ENCODE assay signal across 8 cellular contexts in the genomic region with DNA sequence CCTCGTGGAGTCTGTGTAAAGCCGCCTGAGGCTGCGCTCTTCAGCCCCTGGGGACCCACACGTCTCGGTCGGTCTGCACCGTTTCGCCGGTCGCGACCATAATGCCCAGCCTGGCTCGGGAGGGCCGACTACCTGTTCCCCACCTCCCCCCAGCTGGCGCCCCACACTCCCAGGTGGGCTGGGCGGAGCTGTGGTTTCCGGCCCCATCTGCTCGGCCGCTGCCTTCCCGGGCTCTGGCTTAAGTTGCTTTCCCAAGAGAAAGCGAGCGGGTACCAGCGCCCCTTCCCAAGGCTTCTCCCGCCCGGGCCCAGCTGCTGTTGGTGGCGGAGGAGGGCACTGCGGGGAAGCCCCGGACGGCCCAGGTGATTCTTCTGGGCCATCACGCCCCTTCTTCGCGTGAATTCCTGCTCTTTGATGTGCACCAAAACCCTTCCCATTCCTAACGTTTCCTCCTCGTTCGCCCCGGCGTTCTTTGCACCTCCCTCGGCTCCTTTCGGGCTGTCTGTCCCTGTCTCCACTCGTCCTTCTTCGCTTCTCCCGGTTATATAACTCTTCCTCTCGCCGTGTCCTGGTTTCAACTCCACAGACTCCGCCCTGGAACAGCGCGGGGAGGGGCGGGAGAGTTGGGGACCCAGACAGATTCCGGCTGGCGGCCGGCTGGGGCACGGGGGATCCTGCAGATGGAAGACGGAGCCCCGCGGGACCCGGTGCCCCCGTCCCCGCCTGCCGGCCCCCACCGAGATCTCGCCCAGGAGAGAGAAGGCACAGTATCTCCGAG. TPM values are rescaled to one million over a fixed set of nuclear protein-coding genes. Genes with fewer than 3 reads are reported as not detected.
DNase-seq lines count a peak whose midpoint lies in the region; ATAC-seq and TF ChIP-seq lines count a peak whose summit lies in the region.

No MANE protein-coding gene starts in this region.

- WGBS in ovary, 3 donors = 0 to 1% (median 0%) methylated on average over 48 to 61 of the region's 61 CpGs

- H3K27me3 ChIP-seq in HCT116 (ENCODE audit: insufficient read depth, low read length) (no peaks in the 10 kb centered on the region), ovary (no peaks in the 10 kb centered on the region)

- H3K4me1 ChIP-seq in HCT116 (ENCODE audit: control insufficient read depth in 1 of 2, insufficient read depth in 2 of 2, low read length in 2 of 2) (peaks cover 39 to 72% of the 10 kb centered on the region in 2 experiments), ovary (ENCODE audit: insufficient read depth) (peaks cover 16% of the 10 kb centered on the region)

- peak; percentile 35 for TF ChIP-seq POLR2A in HCT116 (IDR thresholded peaks at IDR 0.05; ENCODE audit: borderline replicate concordance, extremely low read depth, insufficient read depth, insufficient read length)
- peak; percentile 6 for TF ChIP-seq POLR2A in ovary (IDR thresholded peaks at IDR 0.05)

- H3K27ac Mint-ChIP-seq in activated naive CD8-positive, alpha-beta T cell treated with anti-CD3 and anti-CD28 coated beads, Interleukin-2, amount 10 ng/mL, durations not matched to agents 7 days and 5 days = peak overlapping the region; percentile 77

- DNase-seq in NCI-H524 (lab: John Stamatoyannopoulos, UW) (peak; percentile 41 to 72), NCI-H524 treated with DMSO at 0.1 percent for 48 hours (lab: John Stamatoyannopoulos, UW) (no peak), HCT116 (ENCODE audit: low read depth, low spot score) (no peak), NCI-H2196 treated with DMSO at 0.1 percent for 48 hours (lab: John Stamatoyannopoulos, UW; ENCODE audit: unreplicated experiment) (peak; percentile 17), cardiac septum (ENCODE audit: low spot score) (peak; percentile 83), ovary (peak; percentile 92 to 95 (median 93))
- peak; percentile 59 for DNase-seq in activated naive CD8-positive, alpha-beta T cell treated with anti-CD3 and anti-CD28 coated beads, Interleukin-2, amount 10 ng/mL, durations not matched to agents 7 days and 5 days

- CTCF ChIA-PET in HCT116 (lab: Charles Lee) = interaction anchor here (0.8 to 1.9 kb wide), 11 partner anchors 9 to 252 kb away, joined by 3 to 25 read pairs (median 5); partner anchors contain the start of genes CYB5D1, MPDU1 and NAA38

- no peaks in the 10 kb centered on the region for H3K9me3 Mint-ChIP-seq in activated naive CD8-positive, alpha-beta T cell treated with anti-CD3 and anti-CD28 coated beads, Interleukin-2, amount 10 ng/mL, durations not matched to agents 7 days and 5 days

- H4K20me1 ChIP-seq in HCT116 (ENCODE audit: insufficient read depth) = no peaks in the 10 kb centered on the region

- TSS peak; percentile 43 for BruUV-seq in HCT116 (replicated peaks; lab: Mats Ljungman, UMichigan)

- peaks cover 21% of the 10 kb centered on the region for H3K79me2 ChIP-seq in HCT116 (ENCODE audit: insufficient read depth, low read length)

- H3K9me3 ChIP-seq in HCT116 (ENCODE audit: control insufficient read depth in 1 of 2, insufficient read depth in 1 of 2, low read depth in 1 of 2, low read length in 2 of 2) (no peaks in the 10 kb centered on the region), ovary (no peaks in the 10 kb centered on the region)

- POLR2A ChIA-PET in HCT116 (lab: Charles Lee) = interaction anchor here (0.5 to 3.9 kb wide), 5 partner anchors 9 to 570 kb away, joined by 3 to 22 read pairs (median 10); partner anchors contain the start of genes CYB5D1 and NAA38
- POLR2A ChIA-PET in activated naive CD8-positive, alpha-beta T cell treated with anti-CD3 and anti-CD28 coated beads, Interleukin-2, amount 10 ng/mL, durations not matched to agents 7 days and 5 days (lab: Charles Lee) = interaction anchor here (1.6 to 3.3 kb wide), 3 partner anchors 9 to 21 kb away, joined by 4 to 21 read pairs (median 18); partner anchors contain the start of gene NAA38

- intact Hi-C loops in HCT116 (cut with micrococcal nuclease) = loop anchor here (1.0 to 5.0 kb wide), 4 partner anchors 7 to 254 kb away; partner anchors contain the start of genes MPDU1 and NAA38
- intact Hi-C loops in cardiac septum (cut with DNase I) = loop anchor here (2.0 kb wide), 1 partner anchor 21 kb away; the partner anchor contains the start of gene NAA38
- intact Hi-C loops in ovary (cut with DNase I) = loop anchor here in 2 of 4 donors (2.0 to 10.0 kb wide), 2 partner anchors 17 to 211 kb away; partner anchors contain the start of gene SAT2 (in 1 of the 2)

- no peak for TF ChIP-seq CTCF in HCT116 (IDR thresholded peaks at IDR 0.05 in 2 of 3, conservative IDR thresholded peaks at IDR 0.05 in 1 of 3; ENCODE audit: borderline replicate concordance in 1 of 3, insufficient read depth in 1 of 3, low read depth in 2 of 3, low read length in 2 of 3)
- TF ChIP-seq CTCF in ovary (IDR thresholded peaks at IDR 0.05) = peak in 2 of 3 donors; percentile 21 to 31

- TF ChIP-seq EP300 in ovary (IDR thresholded peaks at IDR 0.05) = no peak

- H2AFZ ChIP-seq in HCT116 (ENCODE audit: low read depth, low read length, poor library complexity, severe bottlenecking) = no peak overlapping the region

- peak overlapping the region; percentile 97 for H3K9ac ChIP-seq in HCT116 (ENCODE audit: low read length)

- H3K27ac ChIP-seq in HCT116 (ENCODE audit: low read depth, low read length) = peak overlapping the region; percentile 98
- H3K27ac ChIP-seq in ovary = peak overlapping the region; percentile 97 to 99

- peak; percentile 9 for ATAC-seq in HCT116
- ATAC-seq in activated naive CD8-positive, alpha-beta T cell treated with anti-CD3 and anti-CD28 coated beads, Interleukin-2, amount 10 ng/mL, durations not matched to agents 7 days and 5 days (ENCODE audit: low read depth) = no peak
- ATAC-seq in HG02610 (IDR thresholded peaks at IDR 0.05; ENCODE audit: unreplicated experiment) = no peak

- H3K36me3 Mint-ChIP-seq in activated naive CD8-positive, alpha-beta T cell treated with anti-CD3 and anti-CD28 coated beads, Interleukin-2, amount 10 ng/mL, durations not matched to agents 7 days and 5 days = no peaks in the 10 kb centered on the region

- H3K4me1 Mint-ChIP-seq in activated naive CD8-positive, alpha-beta T cell treated with anti-CD3 and anti-CD28 coated beads, Interleukin-2, amount 10 ng/mL, durations not matched to agents 7 days and 5 days = peaks cover 43% of the 10 kb centered on the region

- H3K4me2 ChIP-seq in HCT116 (ENCODE audit: low read length) = peak overlapping the region; percentile 99

- H3K9me2 ChIP-seq in HCT116 (ENCODE audit: insufficient read depth) = no peaks in the 10 kb centered on the region

- H3K4me3 ChIP-seq in HCT116 (replicated peaks in 1 of 2; ENCODE audit: low read depth in 1 of 2, low read length in 2 of 2) = peak overlapping the region; percentile 74 to 82
- peak overlapping the region; percentile 95 for H3K4me3 ChIP-seq in ovary

- H3K27me3 Mint-ChIP-seq in activated naive CD8-positive, alpha-beta T cell treated with anti-CD3 and anti-CD28 coated beads, Interleukin-2, amount 10 ng/mL, durations not matched to agents 7 days and 5 days = peaks cover 17% of the 10 kb centered on the region

- H3K36me3 ChIP-seq in HCT116 (ENCODE audit: control insufficient read depth in 1 of 2, insufficient read depth in 2 of 2, low read length in 2 of 2) (peaks cover 0 to 3% of the 10 kb centered on the region in 2 experiments; a peak in 1 of 4 replicates), ovary (no peaks in the 10 kb centered on the region)

- RAD21 ChIA-PET in HCT116 (lab: Charles Lee; ENCODE audit: low non-redundant PET in 1 of 2, low total read pairs in 2 of 2, uncharacterized antibody in 2 of 2, unreplicated experiment in 2 of 2) = interaction anchor here (0.6 to 1.3 kb wide), 3 partner anchors 9 to 21 kb away, joined by 3 to 6 read pairs (median 4); partner anchors contain the start of gene NAA38 (in 1 of the 2)

- no peak for TF ChIP-seq RAD21 in HCT116 (IDR thresholded peaks at IDR 0.05; ENCODE audit: low read depth)

- H3K4me3 Mint-ChIP-seq in activated naive CD8-positive, alpha-beta T cell treated with anti-CD3 and anti-CD28 coated beads, Interleukin-2, amount 10 ng/mL, durations not matched to agents 7 days and 5 days = peak overlapping the region; percentile 88

TF ChIP-seq in HCT116, 20 proteins besides CTCF, POLR2A, EP300 and RAD21:
- no peak for TF ChIP-seq SIN3A (IDR thresholded peaks at IDR 0.05; ENCODE audit: low read depth)
- TF ChIP-seq ZFX (IDR thresholded peaks at IDR 0.05) = 0 out of 2 replicates have a peak, but pooled peaks have one; percentile 12

RNA-seq across cellular contexts. Expression of gene KDM6B, which starts 2.0 kb away (rescaled TPM):
- total RNA-seq in HCT116 (2021; ENCODE audit: unreplicated experiment) = 42.1 TPM
- polyA plus RNA-seq in HCT116 (2012) = 21.0 and 26.5 TPM in 2 replicates
- 10 to 100 TPM; 43.4 to 50.9 TPM for total RNA-seq in activated naive CD8-positive, alpha-beta T cell treated with anti-CD3 and anti-CD28 coated beads, Interleukin-2, amount 10 ng/mL, durations not matched to agents 7 days and 5 days
- total RNA-seq in cardiac septum = 22.1 TPM
- 10 to 100 TPM; 13.7 to 80.8 (median 71.9) TPM for total RNA-seq in ovary
- 10 to 100 TPM in 1 of 2 donors, 1 to 10 TPM in 1; 9.1 to 36.9 TPM for polyA plus RNA-seq in ovary

RNA-seq across cellular contexts. Expression of gene TMEM88, which starts 18.9 kb away (rescaled TPM):
- total RNA-seq in HCT116 (2021; ENCODE audit: unreplicated experiment) (2.8 TPM), cardiac septum (14.7 TPM), ovary (10 to 100 TPM in 3 of 7 donors, 1 to 10 TPM in 4; 2.1 to 11.9 (median 8.2) TPM)
- 0.82 and 1.8 TPM in 2 replicates for polyA plus RNA-seq in HCT116 (2012)
- 1 to 10 TPM; 2.9 to 3.7 TPM for total RNA-seq in activated naive CD8-positive, alpha-beta T cell treated with anti-CD3 and anti-CD28 coated beads, Interleukin-2, amount 10 ng/mL, durations not matched to agents 7 days and 5 days
- polyA plus RNA-seq in ovary = 10 to 100 TPM in 1 of 2 donors, 1 to 10 TPM in 1; 5.5 to 17.8 TPM

RNA-seq across cellular contexts. Expression of gene NAA38, which starts 21.4 kb away (rescaled TPM):
- 103 TPM for total RNA-seq in HCT116 (2021; ENCODE audit: unreplicated experiment)
- polyA plus RNA-seq in HCT116 (2012) = 148 and 157 TPM in 2 replicates
- total RNA-seq in activated naive CD8-positive, alpha-beta T cell treated with anti-CD3 and anti-CD28 coated beads, Interleukin-2, amount 10 ng/mL, durations not matched to agents 7 days and 5 days = 10 to 100 TPM; 62.1 to 71.7 TPM
- total RNA-seq in cardiac septum = 68.8 TPM
- 10 to 100 TPM; 46.4 to 82.8 (median 54.6) TPM for total RNA-seq in ovary
- polyA plus RNA-seq in ovary = 10 to 100 TPM in 1 of 2 donors, 1 to 10 TPM in 1; 4.6 to 59.1 TPM

RNA-seq across cellular contexts. Expression of gene CYB5D1, which starts 21.8 kb away (rescaled TPM):
- total RNA-seq in HCT116 (2021; ENCODE audit: unreplicated experiment) = 21.5 TPM
- 16.0 and 17.9 TPM in 2 replicates for polyA plus RNA-seq in HCT116 (2012)
- 1 to 10 TPM; 7.3 to 7.9 TPM for total RNA-seq in activated naive CD8-positive, alpha-beta T cell treated with anti-CD3 and anti-CD28 coated beads, Interleukin-2, amount 10 ng/mL, durations not matched to agents 7 days and 5 days
- total RNA-seq in cardiac septum = 12.2 TPM
- total RNA-seq in ovary = 10 to 100 TPM in 6 of 7 donors, 1 to 10 TPM in 1; 7.0 to 18.8 (median 16.1) TPM
- 10 to 100 TPM; 10.8 to 22.2 TPM for polyA plus RNA-seq in ovary

RNA-seq across cellular contexts. Expression of gene CHD3, which starts 52.6 kb away (rescaled TPM):
- total RNA-seq in HCT116 (2021; ENCODE audit: unreplicated experiment) (54.8 TPM), cardiac septum (14.2 TPM), ovary (100 to 1,000 TPM in 4 of 7 donors, 10 to 100 TPM in 3; 65.7 to 145 (median 114) TPM)
- polyA plus RNA-seq in HCT116 (2012) = 54.9 and 63.8 TPM in 2 replicates
- total RNA-seq in activated naive CD8-positive, alpha-beta T cell treated with anti-CD3 and anti-CD28 coated beads, Interleukin-2, amount 10 ng/mL, durations not matched to agents 7 days and 5 days = 100 to 1,000 TPM; 194 to 199 TPM
- polyA plus RNA-seq in ovary = 100 to 1,000 TPM in 1 of 2 donors, 10 to 100 TPM in 1; 87.2 to 100 TPM

Comparison
In these comparisons a context has a peak if more than half of its experiments do, and no peak if none do; other contexts are left out.
1. DNase-seq: peak in NCI-H524 (2 of 2), NCI-H2196 treated with DMSO at 0.1 percent for 48 hours (single experiment), activated naive CD8-positive, alpha-beta T cell treated with anti-CD3 and anti-CD28 coated beads, Interleukin-2, amount 10 ng/mL, durations not matched to agents 7 days and 5 days (single experiment), cardiac septum (single experiment) and ovary (5 of 5); none in NCI-H524 treated with DMSO at 0.1 percent for 48 hours (single experiment) and HCT116 (single experiment).
2. CTCF ChIP-seq: peak in ovary (2 of 3); none in HCT116 (0 of 3).